8 cellular contexts compared by ENCODE assay signal in the genomic region with DNA sequence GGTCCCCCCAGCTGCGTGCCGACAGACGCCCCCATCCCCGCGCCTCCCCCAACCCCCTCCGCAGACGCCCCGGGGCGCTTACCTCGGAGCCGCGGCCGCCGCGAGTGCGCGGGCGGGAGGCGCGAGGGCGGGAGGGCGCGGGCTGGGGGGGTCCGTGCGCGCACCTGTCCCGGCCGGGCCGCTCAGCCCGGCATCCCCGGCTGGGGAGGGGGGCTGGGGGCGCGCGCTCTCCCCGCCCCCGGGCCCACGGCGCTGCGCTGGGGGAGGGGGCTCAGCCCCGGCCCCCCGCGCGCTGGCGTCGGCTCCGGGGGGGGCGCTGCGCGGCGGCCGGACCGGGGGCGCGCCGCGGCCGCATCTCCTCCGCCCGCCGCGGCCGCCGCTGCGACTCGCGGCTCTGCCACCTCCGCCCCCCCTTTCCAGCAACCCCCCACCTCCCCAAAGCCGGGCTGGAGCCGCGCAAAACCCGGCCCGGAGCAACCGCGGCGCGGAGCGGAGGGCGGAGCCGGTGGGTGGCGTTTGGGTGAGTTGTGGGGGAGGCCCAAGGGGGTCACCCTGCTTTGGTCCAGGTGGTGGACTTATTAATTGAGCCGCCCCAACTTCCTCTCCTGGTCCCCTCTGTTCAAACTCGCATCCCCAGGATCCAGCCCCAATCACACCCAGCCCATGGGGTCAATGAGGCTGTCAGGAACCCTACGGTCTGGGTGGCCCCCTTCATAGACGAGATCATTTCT. TPM values are rescaled to one million over a fixed set of nuclear protein-coding genes. Genes with fewer than 3 reads are reported as not detected.
DNase-seq lines count a peak whose midpoint lies in the region; ATAC-seq and TF ChIP-seq lines count a peak whose summit lies in the region.

No MANE protein-coding gene starts in this region.

- TF ChIP-seq POLR2A in gastroesophageal sphincter (IDR thresholded peaks at IDR 0.05) = no peak

- H3K4me3 ChIP-seq in HUES6 (ENCODE audit: low read depth, low read length) (peak overlapping the region; percentile 68), astrocyte of the spinal cord (ENCODE audit: low read depth, low read length) (no peak overlapping the region), gastroesophageal sphincter (peak overlapping the region in 1 of 2 donors; percentile 47)
- no peak overlapping the region for H3K4me3 ChIP-seq in naive thymus-derived CD4-positive, alpha-beta T cell (ENCODE audit: low read length)

- ATAC-seq in naive thymus-derived CD4-positive, alpha-beta T cell = no peak
- no peak for ATAC-seq in GM19452 (IDR thresholded peaks at IDR 0.05; ENCODE audit: unreplicated experiment)
- no peak for ATAC-seq in gastroesophageal sphincter

- peaks cover 3 to 19% (median 9%) of the 10 kb centered on the region in 7 donors for H3K4me1 Mint-ChIP-seq in naive thymus-derived CD4-positive, alpha-beta T cell

- H3K4me1 ChIP-seq in HUES6 (ENCODE audit: control insufficient read depth, insufficient read depth, low read length) = peaks cover 27% of the 10 kb centered on the region
- no peaks in the 10 kb centered on the region for H3K4me1 ChIP-seq in naive thymus-derived CD4-positive, alpha-beta T cell (ENCODE audit: control insufficient read depth in 2 of 2, insufficient read depth in 2 of 2, low read length in 2 of 2)
- peaks cover 0 to 37% (median 13%) of the 10 kb centered on the region in 3 donors for H3K4me1 ChIP-seq in gastroesophageal sphincter

- intact Hi-C loops in naive thymus-derived CD4-positive, alpha-beta T cell (cut with micrococcal nuclease) = no loop called here

- WGBS in gastroesophageal sphincter (ENCODE audit: low coverage in 1 of 2), 2 donors = 7% methylated on average over 4 of the region's 84 CpGs; no CpG with 5 or more reads in 1 of the 2 donors

- H3K27me3 ChIP-seq in HUES6 (ENCODE audit: control insufficient read depth, insufficient read depth, low read length) = peaks cover 36% of the 10 kb centered on the region
- H3K27me3 ChIP-seq in naive thymus-derived CD4-positive, alpha-beta T cell (ENCODE audit: control insufficient read depth in 2 of 2, insufficient read depth in 2 of 2, low read length in 2 of 2) = peaks cover 5 to 13% of the 10 kb centered on the region in 2 donors
- peaks cover 96% of the 10 kb centered on the region for H3K27me3 ChIP-seq in gastroesophageal sphincter

- no peak overlapping the region for H3K27ac ChIP-seq in HUES6 (ENCODE audit: low read depth, low read length)
- no peak overlapping the region for H3K27ac ChIP-seq in naive thymus-derived CD4-positive, alpha-beta T cell (ENCODE audit: low read depth, low read length)
- peak overlapping the region in 2 of 4 donors; percentile 43 to 54 for H3K27ac ChIP-seq in gastroesophageal sphincter

- H3K27me3 Mint-ChIP-seq in naive thymus-derived CD4-positive, alpha-beta T cell = peaks cover 47 to 58% (median 57%) of the 10 kb centered on the region in 5 donors

- H3K9me3 ChIP-seq in HUES6 (ENCODE audit: control insufficient read depth, insufficient read depth, low read depth, low read length) = no peaks in the 10 kb centered on the region
- H3K9me3 ChIP-seq in naive thymus-derived CD4-positive, alpha-beta T cell (ENCODE audit: control insufficient read depth in 2 of 3, low read length in 3 of 3) = no peaks in the 10 kb centered on the region
- no peaks in the 10 kb centered on the region for H3K9me3 ChIP-seq in gastroesophageal sphincter

- no peak overlapping the region for H3K9ac ChIP-seq in HUES6 (ENCODE audit: low read length)

- TF ChIP-seq CTCF in astrocyte of the spinal cord (IDR thresholded peaks at IDR 0.05; ENCODE audit: low read depth, low read length) = no peak
- no peak for TF ChIP-seq CTCF in gastroesophageal sphincter (IDR thresholded peaks at IDR 0.05)

- TF ChIP-seq EP300 in gastroesophageal sphincter (IDR thresholded peaks at IDR 0.05) = no peak

- H3K36me3 ChIP-seq in HUES6 (ENCODE audit: control insufficient read depth, insufficient read depth, low read length) = no peaks in the 10 kb centered on the region
- H3K36me3 ChIP-seq in naive thymus-derived CD4-positive, alpha-beta T cell (ENCODE audit: control insufficient read depth in 2 of 3, insufficient read depth in 3 of 3, low read length in 3 of 3) = no peaks in the 10 kb centered on the region
- H3K36me3 ChIP-seq in gastroesophageal sphincter = no peaks in the 10 kb centered on the region

- peaks cover 0 to 4% (median 0%) of the 10 kb centered on the region in 11 donors for H3K9me3 Mint-ChIP-seq in naive thymus-derived CD4-positive, alpha-beta T cell

- CTCF ChIA-PET in naive thymus-derived CD4-positive, alpha-beta T cell (lab: Charles Lee) = no interaction called here

- DNase-seq in Caki2 (ENCODE audit: low read depth) (peak; percentile 45), astrocyte of the spinal cord (ENCODE audit: low read depth, low spot score) (peak; percentile 25), amniotic stem cell (lab: John Stamatoyannopoulos, UW) (no peak), NCI-H187 treated with DMSO at 0.1 percent for 48 hours (lab: John Stamatoyannopoulos, UW) (no peak)
- DNase-seq in naive thymus-derived CD4-positive, alpha-beta T cell = peak in 1 of 9 donors; percentile 37

- POLR2A ChIA-PET in naive thymus-derived CD4-positive, alpha-beta T cell (lab: Charles Lee) = no interaction called here

- H3K27ac Mint-ChIP-seq in naive thymus-derived CD4-positive, alpha-beta T cell = no peak overlapping the region

- in situ Hi-C loops in Caki2 (cut with HindIII; ENCODE audit: low pct_unique_long_range_greater_than_20kb, low sequenced_read_pairs) = no loop called here
- in situ Hi-C loops in astrocyte of the spinal cord (cut with HindIII; ENCODE audit: low sequenced_read_pairs) = no loop called here

- H3K4me3 Mint-ChIP-seq in naive thymus-derived CD4-positive, alpha-beta T cell = peak overlapping the region in 9 of 10 donors; percentile 18 to 78 (median 67)

- peaks cover 0 to 6% (median 0%) of the 10 kb centered on the region in 5 donors for H3K36me3 Mint-ChIP-seq in naive thymus-derived CD4-positive, alpha-beta T cell

RNA-seq across cellular contexts. Expression of a gene that starts 22.1 kb away (rescaled TPM):
- total RNA-seq in Caki2 (2014; rRNA removed; shearing (Covaris generic); ENCODE audit: low replicate concordance) = 27.5 and 35.7 TPM in 2 replicates
- total RNA-seq in naive thymus-derived CD4-positive, alpha-beta T cell = 1 to 10 TPM in 3 of 5 experiments, under 1 TPM in 2; 0.22 to 2.4 (median 2.1) TPM
- not detected for polyA plus RNA-seq in naive thymus-derived CD4-positive, alpha-beta T cell
- 10 to 100 TPM in 1 of 4 donors, 1 to 10 TPM in 3; 2.0 to 12.4 (median 7.3) TPM for total RNA-seq in gastroesophageal sphincter

RNA-seq across cellular contexts. Expression of a gene that starts 41.7 kb away (rescaled TPM):
- total RNA-seq in Caki2 (2014; rRNA removed; shearing (Covaris generic); ENCODE audit: low replicate concordance) = not detected in 2 replicates
- total RNA-seq in naive thymus-derived CD4-positive, alpha-beta T cell = 1 to 10 TPM in 1 of 5 experiments, under 1 TPM in 2, not detected in 2; 0.34 to 1.6 (median 0.66) TPM
- under 1 TPM in 1 of 2 donors, not detected in 1; 0.06 TPM for polyA plus RNA-seq in naive thymus-derived CD4-positive, alpha-beta T cell
- 1 to 10 TPM in 2 of 4 donors, not detected in 2; 2.1 to 8.5 TPM for total RNA-seq in gastroesophageal sphincter

RNA-seq across cellular contexts. Expression of a gene that starts 46.5 kb away (rescaled TPM):
- not detected in 2 replicates for total RNA-seq in Caki2 (2014; rRNA removed; shearing (Covaris generic); ENCODE audit: low replicate concordance)
- 1 to 10 TPM in 3 of 5 experiments, under 1 TPM in 1, not detected in 1; 0.24 to 1.9 (median 1.8) TPM for total RNA-seq in naive thymus-derived CD4-positive, alpha-beta T cell
- polyA plus RNA-seq in naive thymus-derived CD4-positive, alpha-beta T cell = under 1 TPM; 0.34 to 0.55 TPM
- total RNA-seq in gastroesophageal sphincter = 10 to 100 TPM in 2 of 4 donors, 1 to 10 TPM in 1, under 1 TPM in 1; 0.49 to 24.3 (median 11.2) TPM

RNA-seq across cellular contexts. Expression of a gene that starts 57.8 kb away (rescaled TPM):
- 8.0 and 10.0 TPM in 2 replicates for total RNA-seq in Caki2 (2014; rRNA removed; shearing (Covaris generic); ENCODE audit: low replicate concordance)
- total RNA-seq in naive thymus-derived CD4-positive, alpha-beta T cell = 10 to 100 TPM; 11.2 to 22.4 (median 20.6) TPM
- 10 to 100 TPM in 1 of 2 donors, 1 to 10 TPM in 1; 8.0 to 20.5 TPM for polyA plus RNA-seq in naive thymus-derived CD4-positive, alpha-beta T cell
- 10 to 100 TPM in 1 of 4 donors, 1 to 10 TPM in 3; 5.8 to 16.4 (median 7.0) TPM for total RNA-seq in gastroesophageal sphincter

Comparison
In these comparisons a context has a peak if more than half of its experiments do, and no peak if none do; other contexts are left out.
1. DNase-seq: peak in Caki2 (single experiment) and astrocyte of the spinal cord (single experiment); none in amniotic stem cell (single experiment) and NCI-H187 treated with DMSO at 0.1 percent for 48 hours (single experiment).